1 cellular context compared by ENCODE assay signal in the genomic region with DNA sequence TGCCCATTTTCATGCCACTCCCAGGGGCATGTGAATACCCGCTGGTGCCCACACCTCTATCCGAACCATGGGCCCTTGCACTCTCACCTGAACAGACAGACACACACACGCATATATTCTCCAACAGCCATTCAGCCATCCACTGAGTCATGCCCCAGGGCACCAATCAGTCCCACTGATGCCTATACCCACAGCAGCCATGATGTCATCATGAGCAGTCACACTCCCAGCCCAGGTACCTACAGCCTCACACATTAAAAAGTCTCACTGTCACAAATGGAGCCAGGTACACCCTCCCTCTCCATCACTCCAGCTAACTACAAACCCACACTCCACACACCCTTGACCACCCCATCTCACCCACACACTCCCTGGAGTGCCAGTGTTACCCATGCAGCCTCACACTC.
TF ChIP-seq lines count a peak whose summit lies in the region.

No MANE protein-coding gene starts in this region.

TF ChIP-seq in H1, 55 proteins besides CTCF, POLR2A, EP300 and RAD21:
- TF ChIP-seq SIRT6 (IDR thresholded peaks at IDR 0.05; ENCODE audit: low read length), result no peak
- no peak for TF ChIP-seq RBBP5 (IDR thresholded peaks at IDR 0.05; ENCODE audit: borderline replicate concordance, low read depth, low read length)
- TF ChIP-seq CBX5 (IDR thresholded peaks at IDR 0.05; ENCODE audit: low read depth, low read length), result no peak
- no peak for TF ChIP-seq CBX8 (IDR thresholded peaks at IDR 0.05; ENCODE audit: borderline replicate concordance, low read depth, low read length)
- no peak for TF ChIP-seq SRF (IDR thresholded peaks at IDR 0.05; ENCODE audit: low read depth, low read length)
- TF ChIP-seq EGR1 (IDR thresholded peaks at IDR 0.05; ENCODE audit: borderline replicate concordance, low read depth, low read length), result no peak
- TF ChIP-seq, protein P1, sequence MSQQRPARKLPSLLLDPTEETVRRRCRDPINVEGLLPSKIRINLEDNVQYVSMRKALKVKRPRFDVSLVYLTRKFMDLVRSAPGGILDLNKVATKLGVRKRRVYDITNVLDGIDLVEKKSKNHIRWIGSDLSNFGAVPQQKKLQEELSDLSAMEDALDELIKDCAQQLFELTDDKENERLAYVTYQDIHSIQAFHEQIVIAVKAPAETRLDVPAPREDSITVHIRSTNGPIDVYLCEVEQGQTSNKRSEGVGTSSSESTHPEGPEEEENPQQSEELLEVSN (IDR thresholded peaks at IDR 0.05), result no peak
- no peak for TF ChIP-seq RFX5 (IDR thresholded peaks at IDR 0.05; ENCODE audit: borderline replicate concordance, low read depth, low read length)
- TF ChIP-seq BRCA1 (IDR thresholded peaks at IDR 0.05; ENCODE audit: low read depth, low read length), result no peak
- no peak for TF ChIP-seq HDAC6 (IDR thresholded peaks at IDR 0.05; ENCODE audit: low read depth, low read length)
- no peak for TF ChIP-seq SUZ12 (IDR thresholded peaks at IDR 0.05; ENCODE audit: low read length)
- no peak for TF ChIP-seq CREB1 (IDR thresholded peaks at IDR 0.05)
- TF ChIP-seq, protein P2, sequence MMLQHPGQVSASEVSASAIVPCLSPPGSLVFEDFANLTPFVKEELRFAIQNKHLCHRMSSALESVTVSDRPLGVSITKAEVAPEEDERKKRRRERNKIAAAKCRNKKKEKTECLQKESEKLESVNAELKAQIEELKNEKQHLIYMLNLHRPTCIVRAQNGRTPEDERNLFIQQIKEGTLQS (IDR thresholded peaks at IDR 0.05; ENCODE audit: insufficient read depth, low read depth, low read length), result no peak
- TF ChIP-seq YY1 (IDR thresholded peaks at IDR 0.05; ENCODE audit: low read depth, low read length), result no peak
- no peak for TF ChIP-seq CEBPB (IDR thresholded peaks at IDR 0.05; ENCODE audit: low read depth, low read length)
- TF ChIP-seq NANOG (IDR thresholded peaks at IDR 0.05; ENCODE audit: insufficient read depth, low read depth, low read length, poor library complexity, severe bottlenecking), result no peak
TF ChIP-seq in H1: peak in this region for 0.
